In the genomic region with DNA sequence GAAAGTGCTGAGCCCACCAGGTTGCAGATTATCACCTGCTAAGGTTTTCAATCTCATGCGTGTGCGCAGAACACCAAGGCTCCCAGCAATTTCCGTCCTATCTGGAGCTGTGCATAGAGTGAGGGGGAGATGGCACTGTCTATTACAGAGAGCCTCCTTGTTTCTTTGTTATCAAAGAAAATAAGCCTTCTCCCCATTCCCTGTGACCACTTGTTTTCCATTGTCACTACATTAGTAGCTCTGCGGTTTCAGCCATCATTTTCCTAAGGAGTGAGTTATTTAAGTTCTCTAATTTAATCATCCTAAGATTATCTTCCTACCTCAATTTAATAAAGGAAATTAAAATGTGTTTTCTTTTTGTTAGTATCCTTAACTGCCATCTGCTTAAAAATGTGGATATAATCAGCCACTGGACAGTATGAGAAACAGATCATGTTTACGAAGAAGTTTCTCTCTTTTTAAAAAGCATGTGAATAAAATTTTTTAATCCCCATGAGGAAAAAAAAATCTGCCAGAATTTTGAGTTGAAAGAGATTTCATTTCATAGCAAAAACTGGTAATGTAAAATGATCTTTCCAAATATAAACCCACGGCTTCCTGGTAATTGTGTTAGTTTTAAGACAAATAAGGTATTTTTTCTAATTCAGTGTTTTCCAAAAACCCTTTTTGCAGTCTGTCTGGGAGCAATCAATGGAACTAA, we compare ENCODE assay signal across 16 cellular contexts.
"Had no signal": no experiment of that assay in that cellular context is flagged by ENCODE, and none has a peak within 500 bp of the region (broad histone marks: within the 10 kb centered on the region; RNA-seq: fewer than 3 reads in every experiment).

No MANE protein-coding gene starts in this region.

- H3K4me3 ChIP-seq: breast epithelium, left ventricle myocardium inferior, tibial artery had no signal

- H3K27me3 ChIP-seq: breast epithelium, tibial artery had no signal

- H3K36me3 Mint-ChIP-seq: stimulated activated effector memory CD8-positive, alpha-beta T cell treated with anti-CD3 and anti-CD28 coated beads, Interleukin-12 subunit alpha, Interleukin-12 subunit beta, amount 100 ng/mL, for 72 hours had no signal

- H3K4me1 Mint-ChIP-seq: activated T-helper 17 cell treated with anti-CD3 and anti-CD28 coated beads, Interleukin-2, amount 50 U/mL, for 72 hours had no signal

- DNase-seq: activated CD4-positive, CD25-positive, alpha-beta regulatory T cell treated with anti-CD3 and anti-CD28 coated beads, Interleukin-2, amount 50 U/mL, for 72 hours; activated naive CD4-positive, alpha-beta T cell treated with Interleukin-2 at 50 U/mL for 16 hours; activated T-cell treated with anti-CD3 and anti-CD28 coated beads for 4 hours; aorta; cerebellar nuclear complex; effector memory CD4-positive, alpha-beta T cell; kidney; left ventricle myocardium inferior; mesendoderm; nephron progenitor cell; T-helper 1 cell; T1000; tibial artery had no signal

- H3K27ac ChIP-seq: breast epithelium, left ventricle myocardium inferior, tibial artery had no signal

- H3K27ac Mint-ChIP-seq: activated T-helper 17 cell treated with anti-CD3 and anti-CD28 coated beads, Interleukin-2, amount 50 U/mL, for 72 hours; nephron progenitor cell; stimulated activated effector memory CD8-positive, alpha-beta T cell treated with anti-CD3 and anti-CD28 coated beads, Interleukin-12 subunit alpha, Interleukin-12 subunit beta, amount 100 ng/mL, for 72 hours had no signal

- H3K4me1 ChIP-seq: breast epithelium had no signal

- H3K36me3 ChIP-seq: breast epithelium, left ventricle myocardium inferior, tibial artery had no signal

- H3K4me3 Mint-ChIP-seq: activated T-helper 17 cell treated with anti-CD3 and anti-CD28 coated beads, Interleukin-2, amount 50 U/mL, for 72 hours; nephron progenitor cell; stimulated activated effector memory CD8-positive, alpha-beta T cell treated with anti-CD3 and anti-CD28 coated beads, Interleukin-12 subunit alpha, Interleukin-12 subunit beta, amount 100 ng/mL, for 72 hours had no signal

- H3K9me3 ChIP-seq: breast epithelium had no signal
